ENCODE assay signal across 8 cellular contexts in genomic region chr2:36966370-36967235, GRCh38. TPM values are rescaled to one million over a fixed set of nuclear protein-coding genes. Genes with fewer than 3 reads are reported as not detected.
DNase-seq lines count a peak whose midpoint lies in the region; ATAC-seq and TF ChIP-seq lines count a peak whose summit lies in the region.

STRN (minus strand) TSS chr2:36966536; CDS start chr2:36966463, 73 bp downstream.

- H3K4me3 Mint-ChIP-seq in activated naive CD4-positive, alpha-beta T cell treated with anti-CD3 and anti-CD28 coated beads for 36 hours: peak within 1 kb of the TSS; percentile 94

- DNase-seq in GM06990 (ENCODE audit: extremely low read depth, insufficient read length) (peak; percentile 99), NB4 (ENCODE audit: low read depth) (peak; percentile 98), SK-N-DZ (ENCODE audit: low spot score) (peak; percentile 89), nucleus accumbens (lab: John Stamatoyannopoulos, UW) (peak; percentile 70 to 97 (median 95)), superior temporal gyrus (ENCODE audit: extremely low spot score) (peak; percentile 95)
- DNase-seq in activated naive CD4-positive, alpha-beta T cell treated with anti-CD3 and anti-CD28 coated beads for 36 hours: peak; percentile 96

- CTCF ChIA-PET in activated naive CD4-positive, alpha-beta T cell treated with anti-CD3 and anti-CD28 coated beads for 36 hours (lab: Charles Lee): no interaction called here

- intact Hi-C loops in activated naive CD4-positive, alpha-beta T cell treated with anti-CD3 and anti-CD28 coated beads for 36 hours (cut with micrococcal nuclease): loop anchor here (1.0 to 10.0 kb wide), 14 partner anchors 39 to 724 kb away; partner anchors contain the start of genes CEBPZ, CEBPZOS, CRIM1 and EIF2AK2

- TF ChIP-seq POLR2A in NB4 (IDR thresholded peaks at IDR 0.05; ENCODE audit: extremely low read depth, insufficient read length): peak; percentile 53
- TF ChIP-seq POLR2A in gastroesophageal sphincter (IDR thresholded peaks at IDR 0.05): peak; percentile 68 to 75

- no peaks in the 10 kb centered on the region for H3K9me3 Mint-ChIP-seq in activated naive CD4-positive, alpha-beta T cell treated with anti-CD3 and anti-CD28 coated beads for 36 hours

- H3K36me3 Mint-ChIP-seq in activated naive CD4-positive, alpha-beta T cell treated with anti-CD3 and anti-CD28 coated beads for 36 hours (ENCODE audit: low read depth): peaks cover 4% of the 10 kb centered on the region

- H3K27me3 ChIP-seq in GM06990 (replicated peaks; ENCODE audit: control insufficient read depth, insufficient read depth, low read length) (no peaks in the 10 kb centered on the region), gastroesophageal sphincter (no peaks in the 10 kb centered on the region)

- H3K36me3 ChIP-seq in GM06990 (ENCODE audit: control insufficient read depth, insufficient read depth, low read length): no peaks in the 10 kb centered on the region
- no peaks in the 10 kb centered on the region for H3K36me3 ChIP-seq in gastroesophageal sphincter

- H3K4me1 ChIP-seq in gastroesophageal sphincter: peaks cover 0 to 40% (median 11%) of the 10 kb centered on the region in 3 donors

- no peak for TF ChIP-seq EP300 in gastroesophageal sphincter (IDR thresholded peaks at IDR 0.05)

- H3K4me3 ChIP-seq in GM06990 (replicated peaks; ENCODE audit: low read depth, low read length) (peak within 1 kb of the TSS; percentile 88), NB4 (ENCODE audit: low read depth, low read length) (peak within 1 kb of the TSS; percentile 84), gastroesophageal sphincter (peak within 1 kb of the TSS; percentile 68 to 100)

- TF ChIP-seq CTCF in GM06990 (IDR thresholded peaks at IDR 0.05; ENCODE audit: insufficient read depth, low read length, poor library complexity, severe bottlenecking) (no peak), NB4 (IDR thresholded peaks at IDR 0.05; ENCODE audit: low read depth, low read length) (no peak), gastroesophageal sphincter (IDR thresholded peaks at IDR 0.05) (peak in 1 of 4 experiments; percentile 28)

- H3K27ac Mint-ChIP-seq in activated naive CD4-positive, alpha-beta T cell treated with anti-CD3 and anti-CD28 coated beads for 36 hours: peak within 1 kb of the TSS; percentile 90

- peak within 1 kb of the TSS; percentile 57 to 95 (median 90) for H3K27ac ChIP-seq in gastroesophageal sphincter

- peaks cover 33% of the 10 kb centered on the region for H3K4me1 Mint-ChIP-seq in activated naive CD4-positive, alpha-beta T cell treated with anti-CD3 and anti-CD28 coated beads for 36 hours (ENCODE audit: low read depth)

- H3K9me3 ChIP-seq in gastroesophageal sphincter: no peaks in the 10 kb centered on the region

- no peaks in the 10 kb centered on the region for H3K27me3 Mint-ChIP-seq in activated naive CD4-positive, alpha-beta T cell treated with anti-CD3 and anti-CD28 coated beads for 36 hours (ENCODE audit: low read depth)

- 0 to 1% methylated on average over 4 to 17 of the region's 91 CpGs for WGBS in gastroesophageal sphincter (ENCODE audit: low coverage in 1 of 2), 2 donors

- peak; percentile 98 for ATAC-seq in HG02571 (IDR thresholded peaks at IDR 0.05; ENCODE audit: unreplicated experiment)
- peak; percentile 98 for ATAC-seq in gastroesophageal sphincter

RNA-seq across cellular contexts. Expression of gene STRN, which starts in this region (rescaled TPM):
- polyA plus RNA-seq in SK-N-DZ (2014; cell fraction: cytosol; rRNA removed): 6.0 and 6.7 TPM in 2 replicates
- 4.6 TPM in 2 replicates for polyA plus RNA-seq in SK-N-DZ (2014; cell fraction: nucleus; rRNA removed)
- total RNA-seq in activated naive CD4-positive, alpha-beta T cell treated with anti-CD3 and anti-CD28 coated beads for 36 hours: 10 to 100 TPM; 19.3 to 22.2 TPM
- total RNA-seq in gastroesophageal sphincter: 10 to 100 TPM; 18.5 to 24.6 (median 20.9) TPM

Comparison
In these comparisons a context has a peak if more than half of its experiments do, and no peak if none do; other contexts are left out.
1. Peak in every context shown above with its lines: DNase-seq, ATAC-seq, H3K4me3 ChIP-seq and H3K27ac ChIP-seq.